ENCODE assay signal across 20 cellular contexts in genomic region chr2:137677466-137677865, GRCh38.
A peak's percentile ranks its signal among the peaks of the same experiment; 100 is the strongest.
DNase-seq lines count a peak whose midpoint lies in the region; ATAC-seq and TF ChIP-seq lines count a peak whose summit lies in the region.
"Had no signal": no experiment of that assay in that cellular context is flagged by ENCODE, and none has a peak within 500 bp of the region (broad histone marks: within the 10 kb centered on the region; RNA-seq: fewer than 3 reads in every experiment).

No MANE protein-coding gene starts in this region.

- H3K4me3 Mint-ChIP-seq in osteocyte (ENCODE audit: unreplicated experiment) = no peak overlapping the region
- H3K4me3 Mint-ChIP-seq: CD8-positive, alpha-beta T cell; effector memory CD8-positive, alpha-beta T cell; stimulated activated naive CD8-positive, alpha-beta T cell treated with anti-CD3 and anti-CD28 coated beads, Interleukin-15, Interleukin-2, amounts not matched to agents 100 ng/mL and 50 ng/mL, for 24 hours had no signal

- no peak overlapping the region for H2AFZ ChIP-seq in PC-3 (ENCODE audit: low read length)

- no peak overlapping the region for H3K9ac ChIP-seq in PC-3 (ENCODE audit: low read length)

- TF ChIP-seq CTCF in PC-3 (conservative IDR thresholded peaks at IDR 0.05; ENCODE audit: low read depth, low read length) = peak; percentile 47; the same call in 1 of the 2 replicates
- TF ChIP-seq CTCF in osteocyte (IDR thresholded peaks at IDR 0.05) = peak; percentile 8
- TF ChIP-seq CTCF in BE2C (IDR thresholded peaks at IDR 0.05; ENCODE audit: low read depth, low read length) = no peak

- H3F3A ChIP-seq in PC-3 (ENCODE audit: low read length, unreplicated experiment) = no peaks in the 10 kb centered on the region

- H3K36me3 ChIP-seq in PC-3 (ENCODE audit: low read depth, low read length) (no peaks in the 10 kb centered on the region), BE2C (no peaks in the 10 kb centered on the region)
- H3K36me3 ChIP-seq: heart left ventricle, Peyer's patch, sigmoid colon, upper lobe of left lung had no signal

- H4K20me1 ChIP-seq in PC-3 (ENCODE audit: low read length) = no peaks in the 10 kb centered on the region

- BruUV-seq in PC-3 (replicated peaks; lab: Mats Ljungman, UMichigan) = no TSS peak

- intact Hi-C loops in PC-3 (cut with micrococcal nuclease) = loop anchor here (1.0 kb wide), 1 partner anchor 745 kb away; no protein-coding TSS in a partner anchor

- H3K4me2 ChIP-seq in PC-3 (ENCODE audit: low read length) = no peak overlapping the region

- no peak overlapping the region for H3K27ac Mint-ChIP-seq in osteocyte (ENCODE audit: unreplicated experiment)
- H3K27ac Mint-ChIP-seq: CD8-positive, alpha-beta T cell; effector memory CD8-positive, alpha-beta T cell; stimulated activated naive CD8-positive, alpha-beta T cell treated with anti-CD3 and anti-CD28 coated beads, Interleukin-15, Interleukin-2, amounts not matched to agents 100 ng/mL and 50 ng/mL, for 24 hours had no signal

- no peaks in the 10 kb centered on the region for H3K79me2 ChIP-seq in PC-3 (ENCODE audit: low read length)

- H3K9me3 ChIP-seq in PC-3 (ENCODE audit: low read length) (no peaks in the 10 kb centered on the region), BE2C (no peaks in the 10 kb centered on the region)
- H3K9me3 ChIP-seq: heart left ventricle, Peyer's patch, sigmoid colon, upper lobe of left lung had no signal

- no peaks in the 10 kb centered on the region for H3K9me3 Mint-ChIP-seq in osteocyte (ENCODE audit: unreplicated experiment)
- H3K9me3 Mint-ChIP-seq: CD8-positive, alpha-beta T cell had no signal

- CTCF ChIA-PET in PC-3 (lab: Charles Lee) = interaction anchor here (0.6 kb wide), 1 partner anchor 433 kb away, joined by 4 read pairs; no protein-coding TSS in a partner anchor

- no peaks in the 10 kb centered on the region for H3K9me2 ChIP-seq in PC-3 (replicated peaks; ENCODE audit: low read length)

- H3K4me1 ChIP-seq in PC-3 (ENCODE audit: insufficient read depth, low read length) (no peaks in the 10 kb centered on the region), BE2C (no peaks in the 10 kb centered on the region)
- H3K4me1 ChIP-seq: Peyer's patch, sigmoid colon had no signal

- ATAC-seq in PC-3 (no peak), GM18502 (IDR thresholded peaks at IDR 0.05; ENCODE audit: poor library complexity, unreplicated experiment) (no peak)
- ATAC-seq: CD8-positive, alpha-beta T cell; effector memory CD8-positive, alpha-beta T cell; heart left ventricle had no signal

- no peak overlapping the region for H3K27ac ChIP-seq in PC-3 (ENCODE audit: low read length)
- H3K27ac ChIP-seq: heart left ventricle, Peyer's patch, sigmoid colon, upper lobe of left lung had no signal

- peak; percentile 7 for DNase-seq in NCI-H345 treated with DMSO at 0.1 percent for 48 hours (lab: John Stamatoyannopoulos, UW; ENCODE audit: unreplicated experiment)
- DNase-seq in NCI-H345 (lab: John Stamatoyannopoulos, UW) = no peak
- peak; percentile 12 for DNase-seq in NCI-H1694 treated with DMSO at 0.1 percent for 48 hours (lab: John Stamatoyannopoulos, UW)
- no peak for DNase-seq in PC-3
- no peak for DNase-seq in osteocyte (ENCODE audit: extremely low spot score, unreplicated experiment)
- no peak for DNase-seq in BE2C
- DNase-seq in D341Med (ENCODE audit: low spot score) = no peak
- DNase-seq: activated CD4-positive, alpha-beta T cell treated with anti-CD3 and anti-CD28 coated beads for 48 hours; activated CD8-positive, alpha-beta memory T cell treated with anti-CD3 and anti-CD28 coated beads, Interleukin-2, amount 50 U/mL, for 48 hours; activated gamma-delta T cell treated with Interleukin-2 at 50 U/mL for 16 hours; CD8-positive, alpha-beta T cell; effector memory CD8-positive, alpha-beta T cell; heart left ventricle; Kasumi-1; NCI-H1417 treated with DMSO at 0.1 percent for 48 hours; Peyer's patch; sigmoid colon; upper lobe of left lung had no signal

- H3K27me3 ChIP-seq in PC-3 (ENCODE audit: low read length) = peaks cover 29% of the 10 kb centered on the region
- no peaks in the 10 kb centered on the region for H3K27me3 ChIP-seq in BE2C
- H3K27me3 ChIP-seq: heart left ventricle, Peyer's patch, sigmoid colon, upper lobe of left lung had no signal

- POLR2A ChIA-PET in PC-3 (lab: Charles Lee; ENCODE audit: unreplicated experiment) = no interaction called here

- no peaks in the 10 kb centered on the region for H3K4me1 Mint-ChIP-seq in osteocyte (ENCODE audit: unreplicated experiment)

- no peaks in the 10 kb centered on the region for H3K36me3 Mint-ChIP-seq in osteocyte (ENCODE audit: unreplicated experiment)
- H3K36me3 Mint-ChIP-seq: CD8-positive, alpha-beta T cell had no signal

- no peak overlapping the region for H3K4me3 ChIP-seq in PC-3 (ENCODE audit: low read length)
- H3K4me3 ChIP-seq in BE2C (ENCODE audit: low read depth, low read length) = no peak overlapping the region
- H3K4me3 ChIP-seq: heart left ventricle, Peyer's patch, sigmoid colon, upper lobe of left lung had no signal

- no peaks in the 10 kb centered on the region for H3K27me3 Mint-ChIP-seq in osteocyte (ENCODE audit: unreplicated experiment)
- H3K27me3 Mint-ChIP-seq: effector memory CD8-positive, alpha-beta T cell; stimulated activated naive CD8-positive, alpha-beta T cell treated with anti-CD3 and anti-CD28 coated beads, Interleukin-15, Interleukin-2, amounts not matched to agents 100 ng/mL and 50 ng/mL, for 24 hours had no signal

Comparison
In these comparisons a context has a peak if more than half of its experiments do, and no peak if none do; other contexts are left out.
1. DNase-seq: peak in NCI-H345 treated with DMSO at 0.1 percent for 48 hours (single experiment) and NCI-H1694 treated with DMSO at 0.1 percent for 48 hours (single experiment); none in NCI-H345 (single experiment), PC-3 (single experiment), osteocyte (single experiment), BE2C (single experiment) and D341Med (single experiment).